In the genomic region with DNA sequence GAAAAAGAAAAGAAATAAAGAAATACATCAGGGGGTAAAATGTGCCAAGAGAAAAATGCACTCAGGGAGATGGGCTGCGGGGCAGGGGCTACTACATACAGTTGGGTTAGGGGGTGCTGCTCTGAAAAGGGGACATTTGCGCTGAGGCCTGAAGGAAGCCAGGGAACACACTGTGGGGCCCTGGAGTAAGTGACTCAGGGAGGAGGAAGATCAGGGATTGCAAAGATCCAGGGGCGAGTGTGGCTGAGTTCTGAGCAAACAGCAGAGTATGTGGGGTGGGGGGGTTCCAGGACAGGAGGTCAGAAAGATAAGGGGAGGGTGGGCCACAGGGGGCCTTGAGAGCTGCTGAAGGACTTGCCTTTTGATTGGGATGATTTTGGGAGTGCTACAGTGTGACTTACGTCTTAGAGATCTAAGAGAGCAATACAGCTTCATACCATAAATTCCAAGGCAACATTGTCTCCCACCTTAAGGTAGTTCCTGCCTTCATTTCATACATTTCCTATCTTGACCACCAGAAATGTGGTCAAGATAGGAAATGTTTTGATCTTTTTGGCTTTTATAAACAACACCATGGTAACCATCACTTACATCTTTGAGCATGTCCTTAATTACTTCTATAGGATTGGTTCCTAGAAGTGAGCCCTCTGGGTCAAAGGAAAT, we compare ENCODE assay signal across 1 cellular context.
TF ChIP-seq lines count a peak whose summit lies in the region.

No MANE protein-coding gene starts in this region.

TF ChIP-seq in IMR-90, 13 proteins besides CTCF, POLR2A, EP300 and RAD21 (continued from another document):
- TF ChIP-seq RCOR1 (IDR thresholded peaks at IDR 0.05; ENCODE audit: insufficient replicate concordance, low read length) = no peak
- no peak for TF ChIP-seq NFE2L2 (IDR thresholded peaks at IDR 0.05; ENCODE audit: low read depth, low read length)
- TF ChIP-seq MXI1 (IDR thresholded peaks at IDR 0.05; ENCODE audit: borderline replicate concordance, low read depth, low read length) = no peak
- no peak for TF ChIP-seq MAFK (IDR thresholded peaks at IDR 0.05; ENCODE audit: low read depth, low read length)
- TF ChIP-seq RFX5 (IDR thresholded peaks at IDR 0.05; ENCODE audit: low read depth, low read length) = no peak
- no peak for TF ChIP-seq CEBPB (IDR thresholded peaks at IDR 0.05; ENCODE audit: low read depth, low read length)
- no peak for TF ChIP-seq CHD1 (IDR thresholded peaks at IDR 0.05; ENCODE audit: low read depth, low read length)
- no peak for TF ChIP-seq BHLHE40 (IDR thresholded peaks at IDR 0.05; ENCODE audit: low read depth, low read length)
- TF ChIP-seq, protein P1, sequence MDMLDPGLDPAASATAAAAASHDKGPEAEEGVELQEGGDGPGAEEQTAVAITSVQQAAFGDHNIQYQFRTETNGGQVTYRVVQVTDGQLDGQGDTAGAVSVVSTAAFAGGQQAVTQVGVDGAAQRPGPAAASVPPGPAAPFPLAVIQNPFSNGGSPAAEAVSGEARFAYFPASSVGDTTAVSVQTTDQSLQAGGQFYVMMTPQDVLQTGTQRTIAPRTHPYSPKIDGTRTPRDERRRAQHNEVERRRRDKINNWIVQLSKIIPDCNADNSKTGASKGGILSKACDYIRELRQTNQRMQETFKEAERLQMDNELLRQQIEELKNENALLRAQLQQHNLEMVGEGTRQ (IDR thresholded peaks at IDR 0.05; ENCODE audit: low read depth, low read length) = no peak
- no peak for TF ChIP-seq MAZ (IDR thresholded peaks at IDR 0.05; ENCODE audit: borderline replicate concordance, low read depth, low read length)
- TF ChIP-seq SMC3 (IDR thresholded peaks at IDR 0.05; ENCODE audit: low read depth, low read length) = no peak
TF ChIP-seq in IMR-90: peak in this region for 0.
